Comparison of ENCODE assay signal across 8 cellular contexts in genomic region chr18:3624818-3625716, GRCh38.
A peak's percentile ranks its signal among the peaks of the same experiment; 100 is the strongest.
DNase-seq lines count a peak whose midpoint lies in the region; ATAC-seq and TF ChIP-seq lines count a peak whose summit lies in the region.

No MANE protein-coding gene starts in this region.

- H3K4me1 Mint-ChIP-seq in HFFc6 (ENCODE audit: low read depth) (peaks cover 47% of the 10 kb centered on the region), activated B cell treated with CpG ODN at 0.5 μM for 24 hours (peaks cover 17% of the 10 kb centered on the region)

- H3K4me3 ChIP-seq in choroid plexus epithelial cell (ENCODE audit: low read depth, low read length): no peak overlapping the region

- intact Hi-C loops in activated B cell treated with CpG ODN at 0.5 μM for 24 hours (cut with micrococcal nuclease): loop anchor here (1.0 kb wide), 1 partner anchor 21 kb away; no protein-coding TSS in a partner anchor

- peak; percentile 95 for ATAC-seq in activated B cell treated with CpG ODN at 0.5 μM for 24 hours (ENCODE audit: low read depth)
- ATAC-seq in HG02840 (IDR thresholded peaks at IDR 0.05; ENCODE audit: low FRiP score, unreplicated experiment): no peak

- DNase-seq in 8988T (peak; percentile 32), HFFc6 (peak; percentile 90), activated B cell treated with CpG ODN at 0.5 μM for 24 hours (no peak), choroid plexus epithelial cell (ENCODE audit: low read depth) (peak; percentile 95), mucosa of gallbladder (ENCODE audit: low spot score) (peak; percentile 51), NCI-H446 (lab: John Stamatoyannopoulos, UW) (no peak)
- DNase-seq in stimulated activated naive CD4-positive, alpha-beta T cell treated with Interleukin-2 at 50 U/mL for 16 hours (lab: John Stamatoyannopoulos, UW): peak; percentile 68

- H3K36me3 Mint-ChIP-seq in HFFc6 (ENCODE audit: low read depth) (no peaks in the 10 kb centered on the region), activated B cell treated with CpG ODN at 0.5 μM for 24 hours (ENCODE audit: low read depth) (no peaks in the 10 kb centered on the region)

- no peaks in the 10 kb centered on the region for H3K9me3 Mint-ChIP-seq in HFFc6
- H3K9me3 Mint-ChIP-seq in activated B cell treated with CpG ODN at 0.5 μM for 24 hours: no peaks in the 10 kb centered on the region

- TF ChIP-seq CTCF in HFFc6 (IDR thresholded peaks at IDR 0.05) (no peak), activated B cell treated with CpG ODN at 0.5 μM for 24 hours (IDR thresholded peaks at IDR 0.05) (no peak), choroid plexus epithelial cell (conservative IDR thresholded peaks at IDR 0.05; ENCODE audit: low read depth, low read length) (no peak)

- H3K4me3 Mint-ChIP-seq in HFFc6 (peak overlapping the region; percentile 86), activated B cell treated with CpG ODN at 0.5 μM for 24 hours (peak overlapping the region; percentile 4)

- H3K27me3 Mint-ChIP-seq in HFFc6 (ENCODE audit: insufficient read depth): peaks cover 5% of the 10 kb centered on the region
- H3K27me3 Mint-ChIP-seq in activated B cell treated with CpG ODN at 0.5 μM for 24 hours: peaks cover 2% of the 10 kb centered on the region

- CTCF ChIA-PET in activated B cell treated with CpG ODN at 0.5 μM for 24 hours (lab: Charles Lee): no interaction called here

- POLR2A ChIA-PET in activated B cell treated with CpG ODN at 0.5 μM for 24 hours (lab: Charles Lee): interaction anchor here (0.6 to 2.0 kb wide), 2 partner anchors 31 to 1033 kb away, joined by 3 to 4 read pairs; no protein-coding TSS in a partner anchor

- H3K27ac Mint-ChIP-seq in HFFc6 (peak overlapping the region; percentile 99), activated B cell treated with CpG ODN at 0.5 μM for 24 hours (peak overlapping the region; percentile 64)

Comparison
In these comparisons a context has a peak if more than half of its experiments do, and no peak if none do; other contexts are left out.
1. DNase-seq: peak in 8988T (single experiment), HFFc6 (single experiment), choroid plexus epithelial cell (single experiment), mucosa of gallbladder (single experiment) and stimulated activated naive CD4-positive, alpha-beta T cell treated with Interleukin-2 at 50 U/mL for 16 hours (single experiment); none in activated B cell treated with CpG ODN at 0.5 μM for 24 hours (single experiment) and NCI-H446 (0 of 2).